34 cellular contexts compared by ENCODE assay signal in the genomic region with DNA sequence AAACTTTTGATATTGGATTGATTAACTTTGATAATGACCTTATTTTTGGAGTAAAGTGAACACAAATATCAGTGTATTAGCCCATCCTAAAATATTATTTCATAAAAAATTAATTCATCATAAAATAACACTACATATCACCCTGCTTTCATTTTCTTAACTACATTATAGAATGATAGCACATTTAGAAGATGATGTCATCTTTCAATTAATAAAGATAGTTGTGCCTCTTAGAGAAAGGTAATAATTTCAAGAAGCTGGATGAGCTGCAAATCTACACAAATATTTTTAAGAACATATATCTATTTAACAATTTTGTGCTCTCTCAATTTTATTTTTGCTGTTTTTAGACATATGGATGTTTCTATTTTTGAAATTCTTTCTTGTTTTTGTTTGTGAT.
"Had no signal": no experiment of that assay in that cellular context is flagged by ENCODE, and none has a peak within 500 bp of the region (broad histone marks: within the 10 kb centered on the region; RNA-seq: fewer than 3 reads in every experiment).

No MANE protein-coding gene starts in this region.

- H3K4me1 Mint-ChIP-seq: activated CD4-positive, alpha-beta memory T cell treated with anti-CD3 and anti-CD28 coated beads, Interleukin-2, amount 10 ng/mL, durations not matched to agents 7 days and 5 days; activated naive CD8-positive, alpha-beta T cell treated with anti-CD3 and anti-CD28 coated beads, Interleukin-2, amount 50 U/mL, for 24 hours; brain had no signal

- DNase-seq: activated CD4-positive, alpha-beta memory T cell treated with anti-CD3 and anti-CD28 coated beads, Interleukin-2, amount 10 ng/mL, durations not matched to agents 7 days and 5 days; activated CD4-positive, alpha-beta T cell treated with anti-CD3 and anti-CD28 coated beads for 1 hour; activated CD4-positive, alpha-beta T cell treated with anti-CD3 and anti-CD28 coated beads for 48 hours; activated CD4-positive, CD25-positive, alpha-beta regulatory T cell; activated CD8-positive, alpha-beta memory T cell treated with anti-CD3 and anti-CD28 coated beads for 24 hours; activated gamma-delta T cell; activated naive CD4-positive, alpha-beta T cell treated with Interleukin-2 at 50 U/mL for 16 hours; activated naive CD8-positive, alpha-beta T cell treated with anti-CD3 and anti-CD28 coated beads, Interleukin-2, amount 50 U/mL, for 24 hours; activated T-cell treated with anti-CD3 and anti-CD28 coated beads, Interleukin-2, amount 50 U/mL, for 1 hour; activated T-cell treated with anti-CD3 and anti-CD28 coated beads, Interleukin-2, amount 50 U/mL, for 72 hours; anterior cingulate cortex; caudate nucleus; cerebellar nuclear complex; NCI-H1092 treated with DMSO at 0.1 percent for 48 hours; NCI-H1417; NCI-H146; NCI-H187; NCI-H2029 treated with DMSO at 0.1 percent for 48 hours; NCI-H2107; NCI-H2171; NCI-H510A; NCI-H526; NCI-H748 treated with DMSO at 0.1 percent for 48 hours; NK-92 treated with Interleukin-12 subunit alpha and Interleukin-12 subunit beta, amount 100 ng/mL, for 24 hours; PC-9; Right ventricle myocardium superior; SW 1271; T-helper 1 cell; T-helper 2 cell; T-helper 9 cell had no signal

- H3K4me2 ChIP-seq: PC-9 had no signal

- ATAC-seq: activated naive CD8-positive, alpha-beta T cell treated with anti-CD3 and anti-CD28 coated beads, Interleukin-2, amount 50 U/mL, for 24 hours; activated T-cell treated with anti-CD3 and anti-CD28 coated beads, Interleukin-2, amount 50 U/mL, for 72 hours had no signal

- H3K27ac Mint-ChIP-seq: activated CD4-positive, alpha-beta memory T cell treated with anti-CD3 and anti-CD28 coated beads, Interleukin-2, amount 10 ng/mL, durations not matched to agents 7 days and 5 days; activated naive CD8-positive, alpha-beta T cell; activated naive CD8-positive, alpha-beta T cell treated with anti-CD3 and anti-CD28 coated beads, Interleukin-2, amount 50 U/mL, for 24 hours; activated T-cell treated with anti-CD3 and anti-CD28 coated beads, Interleukin-2, amount 50 U/mL, for 72 hours; activated T-helper 2 cell treated with anti-CD3 and anti-CD28 coated beads, Interferon-gamma antibody, Interleukin-2, Interleukin-4, amounts not matched to agents 10 μg/mL and 5 μg/mL and 100 μg/mL, durations not matched to agents 14 hours and 24 hours and 36 hours; brain had no signal

- H3K36me3 Mint-ChIP-seq: activated naive CD8-positive, alpha-beta T cell; brain had no signal

- H3K27me3 Mint-ChIP-seq: activated CD4-positive, alpha-beta memory T cell treated with anti-CD3 and anti-CD28 coated beads, Interleukin-2, amount 10 ng/mL, durations not matched to agents 7 days and 5 days; activated naive CD8-positive, alpha-beta T cell; activated naive CD8-positive, alpha-beta T cell treated with anti-CD3 and anti-CD28 coated beads, Interleukin-2, amount 50 U/mL, for 24 hours had no signal

- H3K4me3 Mint-ChIP-seq: activated CD4-positive, alpha-beta memory T cell treated with anti-CD3 and anti-CD28 coated beads, Interleukin-2, amount 10 ng/mL, durations not matched to agents 7 days and 5 days; activated naive CD8-positive, alpha-beta T cell; activated naive CD8-positive, alpha-beta T cell treated with anti-CD3 and anti-CD28 coated beads, Interleukin-2, amount 50 U/mL, for 24 hours; activated T-cell treated with anti-CD3 and anti-CD28 coated beads, Interleukin-2, amount 50 U/mL, for 72 hours; brain had no signal

- H3K27ac ChIP-seq: PC-9, VCaP had no signal

- H3K4me3 ChIP-seq: PC-9 had no signal

- H2AFZ ChIP-seq: PC-9 had no signal
